13 cellular contexts compared by ENCODE assay signal in genomic region chr4:81468685-81469084, GRCh38. TPM values are rescaled to one million over a fixed set of nuclear protein-coding genes. Genes with fewer than 3 reads are reported as not detected.
DNase-seq lines count a peak whose midpoint lies in the region; ATAC-seq, FAIRE-seq and TF ChIP-seq lines count a peak whose summit lies in the region.
"Had no signal": no experiment of that assay in that cellular context is flagged by ENCODE, and none has a peak within 500 bp of the region (broad histone marks: within the 10 kb centered on the region; RNA-seq: fewer than 3 reads in every experiment).

No MANE protein-coding gene starts in this region.

- peaks cover 1% of the 10 kb centered on the region for H3K36me3 Mint-ChIP-seq in activated naive CD4-positive, alpha-beta T cell treated with anti-CD3 and anti-CD28 coated beads, Interleukin-2, amount 50 U/mL, for 24 hours
- no peaks in the 10 kb centered on the region for H3K36me3 Mint-ChIP-seq in activated naive CD4-positive, alpha-beta T cell treated with anti-CD3 and anti-CD28 coated beads for 36 hours (ENCODE audit: low read depth)
- peaks cover 0 to 4% (median 0%) of the 10 kb centered on the region in 5 donors for H3K36me3 Mint-ChIP-seq in naive thymus-derived CD4-positive, alpha-beta T cell
- no peaks in the 10 kb centered on the region for H3K36me3 Mint-ChIP-seq in endothelial cell (ENCODE audit: low read depth, unreplicated experiment)
- no peaks in the 10 kb centered on the region for H3K36me3 Mint-ChIP-seq in progenitor cell of endocrine pancreas (ENCODE audit: insufficient read depth)

- in situ Hi-C loops in K562 (cut with MboI), result loop anchor here (5.0 to 10.0 kb wide), 2 partner anchors 374 to 736 kb away; no protein-coding TSS in a partner anchor

- H3K4me1 ChIP-seq in K562 (replicated peaks in 1 of 2; ENCODE audit: control insufficient read depth in 2 of 2, insufficient read depth in 2 of 2, low read length in 2 of 2) (peaks cover 19% of the 10 kb centered on the region in 2 experiments; a peak in 4 of 5 replicates), upper lobe of right lung (peaks cover 46% of the 10 kb centered on the region)
- H3K4me1 ChIP-seq in naive thymus-derived CD4-positive, alpha-beta T cell (ENCODE audit: control insufficient read depth in 2 of 2, insufficient read depth in 2 of 2, low read length in 2 of 2), result peaks cover 13 to 18% of the 10 kb centered on the region in 2 donors

- no peaks in the 10 kb centered on the region for H3K79me2 ChIP-seq in K562 (ENCODE audit: control insufficient read depth, insufficient read depth, low read length)

- H2AFZ ChIP-seq in K562 (ENCODE audit: low read depth, low read length), result no peak overlapping the region

- H3K9ac ChIP-seq in K562 (ENCODE audit: insufficient read depth in 1 of 2, low read depth in 2 of 2, low read length in 2 of 2), result no peak overlapping the region

- intact Hi-C loops in activated naive CD4-positive, alpha-beta T cell treated with anti-CD3 and anti-CD28 coated beads for 36 hours (cut with micrococcal nuclease), result no loop called here
- intact Hi-C loops in K562 (cut with micrococcal nuclease) (loop anchor here (5.0 kb wide), 2 partner anchors 449 to 799 kb away; no protein-coding TSS in a partner anchor), upper lobe of right lung (cut with DNase I) (loop anchor here (5.0 kb wide), 1 partner anchor 374 kb away; no protein-coding TSS in a partner anchor)
- intact Hi-C loops in naive thymus-derived CD4-positive, alpha-beta T cell (cut with micrococcal nuclease), result loop anchor here (5.0 kb wide), 3 partner anchors 219 to 894 kb away; no protein-coding TSS in a partner anchor

- H3K27me3 ChIP-seq in K562 (ENCODE audit: control insufficient read depth in 2 of 2, insufficient read depth in 2 of 2, low read length in 2 of 2) (peaks cover 15% of the 10 kb centered on the region in 2 experiments), upper lobe of right lung (no peaks in the 10 kb centered on the region)
- H3K27me3 ChIP-seq in naive thymus-derived CD4-positive, alpha-beta T cell (ENCODE audit: control insufficient read depth in 2 of 2, insufficient read depth in 2 of 2, low read length in 2 of 2), result no peaks in the 10 kb centered on the region

- H3K27ac ChIP-seq in K562 (ENCODE audit: extremely low read depth, low read depth, low read length) (no peak overlapping the region), upper lobe of right lung (peak overlapping the region; percentile 95), coronary artery (no peak overlapping the region)
- no peak overlapping the region for H3K27ac ChIP-seq in naive thymus-derived CD4-positive, alpha-beta T cell (ENCODE audit: low read depth, low read length)

- no peak for TF ChIP-seq RAD21 in K562 (CRISPR knock-in tag; conservative IDR thresholded peaks at IDR 0.05 in 1 of 2, IDR thresholded peaks at IDR 0.05 in 1 of 2)

- CTCF ChIA-PET in activated naive CD4-positive, alpha-beta T cell treated with anti-CD3 and anti-CD28 coated beads for 36 hours (lab: Charles Lee), result interaction anchor here (0.8 to 2.0 kb wide), 7 partner anchors 47 to 733 kb away, joined by 3 to 12 read pairs (median 5); no protein-coding TSS in a partner anchor
- CTCF ChIA-PET in K562 (lab: Yijun Ruan, JAX; ENCODE audit: low intra/inter-chr PET ratio), result interaction anchor here (0.8 to 4.3 kb wide), 2 partner anchors 63 to 376 kb away, joined by 3 to 24 read pairs; no protein-coding TSS in a partner anchor
- CTCF ChIA-PET in naive thymus-derived CD4-positive, alpha-beta T cell (lab: Charles Lee), result interaction anchor here (0.6 to 7.4 kb wide), 6 partner anchors 22 to 798 kb away, joined by 3 to 99 read pairs (median 24); no protein-coding TSS in a partner anchor

- no TSS peak for BruUV-seq in K562 (replicated peaks; lab: Mats Ljungman, UMichigan)

- TF ChIP-seq POLR2A in K562 (conservative IDR thresholded peaks at IDR 0.05), result no peak

- ATAC-seq in K562 (no peak), upper lobe of right lung (no peak)
- no peak for ATAC-seq in naive thymus-derived CD4-positive, alpha-beta T cell
- ATAC-seq: activated naive CD4-positive, alpha-beta T cell treated with anti-CD3 and anti-CD28 coated beads, Interleukin-2, amount 50 U/mL, for 72 hours; Right ventricle myocardium inferior had no signal

- TF ChIP-seq CTCF in K562 (IDR thresholded peaks at IDR 0.05 in 2 of 3, conservative IDR thresholded peaks at IDR 0.05 in 1 of 3; ENCODE audit: insufficient read depth in 2 of 3, low read depth in 1 of 3, low read length in 3 of 3) (no peak), upper lobe of right lung (IDR thresholded peaks at IDR 0.05) (no peak), coronary artery (IDR thresholded peaks at IDR 0.05) (no peak), endothelial cell (IDR thresholded peaks at IDR 0.05; ENCODE audit: unreplicated experiment) (no peak), progenitor cell of endocrine pancreas (IDR thresholded peaks at IDR 0.05; ENCODE audit: unreplicated experiment) (no peak)

- H3K9me1 ChIP-seq in K562 (ENCODE audit: control insufficient read depth, insufficient read depth, low read length), result no peaks in the 10 kb centered on the region

- H3K9me3 Mint-ChIP-seq in activated naive CD4-positive, alpha-beta T cell treated with anti-CD3 and anti-CD28 coated beads, Interleukin-2, amount 50 U/mL, for 24 hours, result no peaks in the 10 kb centered on the region
- H3K9me3 Mint-ChIP-seq in activated naive CD4-positive, alpha-beta T cell treated with anti-CD3 and anti-CD28 coated beads for 36 hours, result no peaks in the 10 kb centered on the region
- H3K9me3 Mint-ChIP-seq in naive thymus-derived CD4-positive, alpha-beta T cell, result no peaks in the 10 kb centered on the region
- H3K9me3 Mint-ChIP-seq in endothelial cell (ENCODE audit: unreplicated experiment) (no peaks in the 10 kb centered on the region), progenitor cell of endocrine pancreas (ENCODE audit: low read depth) (no peaks in the 10 kb centered on the region)
- H3K9me3 Mint-ChIP-seq: activated naive CD4-positive, alpha-beta T cell treated with anti-CD3 and anti-CD28 coated beads, Interleukin-2, amount 50 U/mL, for 72 hours had no signal

- H3K9me3 ChIP-seq in K562 (replicated peaks; ENCODE audit: control insufficient read depth, insufficient read depth, low read depth, low read length), result no peaks in the 10 kb centered on the region
- H3K9me3 ChIP-seq in naive thymus-derived CD4-positive, alpha-beta T cell (ENCODE audit: control insufficient read depth in 2 of 3, low read length in 3 of 3), result no peaks in the 10 kb centered on the region
- H3K9me3 ChIP-seq in upper lobe of right lung, result no peaks in the 10 kb centered on the region

- H3K4me1 Mint-ChIP-seq in activated naive CD4-positive, alpha-beta T cell treated with anti-CD3 and anti-CD28 coated beads, Interleukin-2, amount 50 U/mL, for 24 hours, result peaks cover 50% of the 10 kb centered on the region
- H3K4me1 Mint-ChIP-seq in activated naive CD4-positive, alpha-beta T cell treated with anti-CD3 and anti-CD28 coated beads for 36 hours (ENCODE audit: low read depth), result peaks cover 35% of the 10 kb centered on the region
- H3K4me1 Mint-ChIP-seq in naive thymus-derived CD4-positive, alpha-beta T cell, result peaks cover 28 to 61% (median 48%) of the 10 kb centered on the region in 7 donors
- peaks cover 18% of the 10 kb centered on the region for H3K4me1 Mint-ChIP-seq in endothelial cell (ENCODE audit: unreplicated experiment)
- peaks cover 46% of the 10 kb centered on the region for H3K4me1 Mint-ChIP-seq in progenitor cell of endocrine pancreas (ENCODE audit: low read depth)

- 0% methylated on average over 2 of the region's 2 CpGs for WGBS in K562 (ENCODE audit: insufficient coverage, low coverage, missing lambda C conversion rate)

- H3K4me2 ChIP-seq in K562 (ENCODE audit: insufficient read depth, low read length), result no peak overlapping the region

- no peak for TF ChIP-seq EP300 in K562 (IDR thresholded peaks at IDR 0.05; ENCODE audit: low read length)

- no peaks in the 10 kb centered on the region for H3K27me3 Mint-ChIP-seq in activated naive CD4-positive, alpha-beta T cell treated with anti-CD3 and anti-CD28 coated beads, Interleukin-2, amount 50 U/mL, for 24 hours
- H3K27me3 Mint-ChIP-seq in activated naive CD4-positive, alpha-beta T cell treated with anti-CD3 and anti-CD28 coated beads for 36 hours (ENCODE audit: low read depth), result no peaks in the 10 kb centered on the region
- peaks cover 0 to 8% (median 0%) of the 10 kb centered on the region in 5 donors for H3K27me3 Mint-ChIP-seq in naive thymus-derived CD4-positive, alpha-beta T cell
- H3K27me3 Mint-ChIP-seq in endothelial cell (ENCODE audit: unreplicated experiment) (peaks cover 7% of the 10 kb centered on the region), progenitor cell of endocrine pancreas (no peaks in the 10 kb centered on the region)

- H4K20me1 ChIP-seq in K562 (replicated peaks; ENCODE audit: control insufficient read depth, insufficient read depth, low read length), result no peaks in the 10 kb centered on the region

- H3K4me3 ChIP-seq in K562 (no peak overlapping the region), upper lobe of right lung (peak overlapping the region; percentile 94), coronary artery (no peak overlapping the region)
- H3K4me3 ChIP-seq in naive thymus-derived CD4-positive, alpha-beta T cell (ENCODE audit: low read length), result no peak overlapping the region

- no peak for DNase-seq in activated naive CD4-positive, alpha-beta T cell treated with anti-CD3 and anti-CD28 coated beads for 36 hours
- DNase-seq in K562 (ENCODE audit: extremely low read depth in 1 of 4, low spot score in 3 of 4) (no peak), upper lobe of right lung (no peak), coronary artery (ENCODE audit: low spot score) (no peak), endothelial cell (ENCODE audit: low spot score) (no peak), progenitor cell of endocrine pancreas (ENCODE audit: low spot score, unreplicated experiment) (no peak)
- no peak for DNase-seq in naive thymus-derived CD4-positive, alpha-beta T cell
- DNase-seq: activated CD4-positive, CD25-positive, alpha-beta regulatory T cell treated with anti-CD3 and anti-CD28 coated beads, Interleukin-2, amount 50 U/mL, for 72 hours; foreskin melanocyte; NCI-H1930 had no signal

- H3K36me3 ChIP-seq in K562 (ENCODE audit: control insufficient read depth, insufficient read depth, low read length), result no peaks in the 10 kb centered on the region
- peaks cover 0 to 6% (median 0%) of the 10 kb centered on the region in 3 experiments for H3K36me3 ChIP-seq in naive thymus-derived CD4-positive, alpha-beta T cell (ENCODE audit: control insufficient read depth in 2 of 3, insufficient read depth in 3 of 3, low read length in 3 of 3)
- no peaks in the 10 kb centered on the region for H3K36me3 ChIP-seq in upper lobe of right lung

- H3K27ac Mint-ChIP-seq in activated naive CD4-positive, alpha-beta T cell treated with anti-CD3 and anti-CD28 coated beads, Interleukin-2, amount 50 U/mL, for 24 hours, result peak overlapping the region; percentile 14
- no peak overlapping the region for H3K27ac Mint-ChIP-seq in activated naive CD4-positive, alpha-beta T cell treated with anti-CD3 and anti-CD28 coated beads for 36 hours
- peak overlapping the region in 6 of 9 donors; percentile 10 to 99 (median 18) for H3K27ac Mint-ChIP-seq in naive thymus-derived CD4-positive, alpha-beta T cell
- H3K27ac Mint-ChIP-seq in endothelial cell (ENCODE audit: unreplicated experiment) (no peak overlapping the region), progenitor cell of endocrine pancreas (no peak overlapping the region)

- POLR2A ChIA-PET in K562 (lab: Yijun Ruan, JAX), result no interaction called here
- POLR2A ChIA-PET in naive thymus-derived CD4-positive, alpha-beta T cell (lab: Charles Lee), result interaction anchor here (1.5 kb wide), 1 partner anchor 22 kb away, joined by 3 read pairs; no protein-coding TSS in a partner anchor

- H3K4me3 Mint-ChIP-seq in activated naive CD4-positive, alpha-beta T cell treated with anti-CD3 and anti-CD28 coated beads, Interleukin-2, amount 50 U/mL, for 24 hours, result peak overlapping the region; percentile 95
- no peak overlapping the region for H3K4me3 Mint-ChIP-seq in activated naive CD4-positive, alpha-beta T cell treated with anti-CD3 and anti-CD28 coated beads for 36 hours
- peak overlapping the region in 2 of 10 donors; percentile 14 to 97 for H3K4me3 Mint-ChIP-seq in naive thymus-derived CD4-positive, alpha-beta T cell
- no peak overlapping the region for H3K4me3 Mint-ChIP-seq in endothelial cell (ENCODE audit: unreplicated experiment)
- H3K4me3 Mint-ChIP-seq in progenitor cell of endocrine pancreas (ENCODE audit: low read depth), result no peak overlapping the region

- no peak for FAIRE-seq in K562 (lab: Jason Lieb, UNC)

RNA-seq across cellular contexts. Expression of gene RASGEF1B, which starts 3.0 kb away (rescaled TPM):
- 1 to 10 TPM; 6.5 to 6.7 TPM for total RNA-seq in activated naive CD4-positive, alpha-beta T cell treated with anti-CD3 and anti-CD28 coated beads for 36 hours
- total RNA-seq in K562 (2011; cell fraction: chromatin; rRNA removed; ENCODE audit: low replicate concordance), result 0.84 and 1.1 TPM in 2 replicates
- total RNA-seq in K562 (2011; cell fraction: nucleolus; rRNA removed), result 0.50 and 1.1 TPM in 2 replicates
- total RNA-seq in K562 (2011; cell fraction: nucleoplasm; rRNA removed), result 1.0 and 1.6 TPM in 2 replicates
- 0.08 and 0.23 TPM in 2 replicates for total RNA-seq in K562 (2014; rRNA removed)
- total RNA-seq in K562 (2014; rRNA removed; fragmentation: Illumina TruSeq; extraction: Trizol), result 0.15 and 0.38 TPM in 2 replicates
- 0.33 and 0.41 TPM in 2 replicates for total RNA-seq in K562 (2015; rRNA removed; fragmentation: Illumina TruSeq; extraction: Trizol)
- total RNA-seq in K562 (2021), result 0.35 and 0.42 TPM in 2 replicates
- 0.57 and 0.76 TPM in 2 replicates for polyA plus RNA-seq in K562 (2011; rRNA removed)
- 0.19 and 0.72 TPM in 2 replicates for polyA plus RNA-seq in K562 (2011; cell fraction: cytosol; rRNA removed)
- 1.2 and 1.7 TPM in 2 replicates for polyA plus RNA-seq in K562 (2011; cell fraction: nucleus; rRNA removed)
- polyA plus RNA-seq in K562 (2012), result 0.26 and 0.27 TPM in 2 replicates
- 0.10 and 0.22 TPM in 2 replicates for polyA plus RNA-seq in K562 (2014; fragmentation: Illumina TruSeq; extraction: Trizol)
- under 1 TPM; 0.04 to 0.20 TPM for polyA plus RNA-seq in K562 (2014; fragmentation: Nextera tagmentation; extraction: Ambion mirVana)
- polyA plus RNA-seq in K562 (2014; rRNA removed), result 0.12 and 0.35 TPM in 2 replicates
- polyA minus RNA-seq in K562 (2011; rRNA and poly(A)+ RNA removed), result 1.9 and 4.0 TPM in 2 replicates
- polyA minus RNA-seq in K562 (2011; cell fraction: cytosol; rRNA and poly(A)+ RNA removed), result 1.3 and 1.7 TPM in 2 replicates
- 1.9 and 4.8 TPM in 2 replicates for polyA minus RNA-seq in K562 (2011; cell fraction: nucleus; rRNA and poly(A)+ RNA removed)
- 10 to 100 TPM in 4 of 5 experiments, 1 to 10 TPM in 1; 1.1 to 82.5 (median 11.5) TPM for total RNA-seq in naive thymus-derived CD4-positive, alpha-beta T cell
- 1 to 10 TPM; 5.2 to 8.1 TPM for polyA plus RNA-seq in naive thymus-derived CD4-positive, alpha-beta T cell
- total RNA-seq in upper lobe of right lung, result 45.1 TPM
- 10.7 TPM for total RNA-seq in endothelial cell (ENCODE audit: unreplicated experiment)
- 10.2 and 12.0 TPM in 2 replicates for total RNA-seq in progenitor cell of endocrine pancreas

Comparison
In these comparisons a context has a peak if more than half of its experiments do, and no peak if none do; other contexts are left out.
1. H3K27ac Mint-ChIP-seq: peak in activated naive CD4-positive, alpha-beta T cell treated with anti-CD3 and anti-CD28 coated beads, Interleukin-2, amount 50 U/mL, for 24 hours (single experiment) and naive thymus-derived CD4-positive, alpha-beta T cell (6 of 9); none in activated naive CD4-positive, alpha-beta T cell treated with anti-CD3 and anti-CD28 coated beads for 36 hours (single experiment), endothelial cell (single experiment) and progenitor cell of endocrine pancreas (single experiment).